ENCODE assay signal across 1 cellular context in genomic region chr17:42653179-42654124, GRCh38.
TF ChIP-seq lines count a peak whose summit lies in the region.

No MANE protein-coding gene starts in this region.

TF ChIP-seq in H1, 55 proteins besides CTCF, POLR2A, EP300 and RAD21:
- TF ChIP-seq SIRT6 (IDR thresholded peaks at IDR 0.05; ENCODE audit: low read length), result no peak
- TF ChIP-seq SIX5 (IDR thresholded peaks at IDR 0.05; ENCODE audit: low read depth, low read length), result no peak
- 0 out of 4 replicates have a peak, but pooled peaks of 1 of the 2 experiments have one; percentile 27 for TF ChIP-seq SIN3A (conservative IDR thresholded peaks at IDR 0.05 in 1 of 2, IDR thresholded peaks at IDR 0.05 in 1 of 2; ENCODE audit: low read depth in 1 of 2, low read length in 2 of 2)
- TF ChIP-seq SRF (IDR thresholded peaks at IDR 0.05; ENCODE audit: low read depth, low read length), result no peak
- TF ChIP-seq ZNF274 (IDR thresholded peaks at IDR 0.05; ENCODE audit: borderline replicate concordance, extremely low read depth, low read length), result no peak
- TF ChIP-seq TBP (IDR thresholded peaks at IDR 0.05; ENCODE audit: low read depth, low read length), result no peak; the same call in 1 of the 2 replicates
- TF ChIP-seq POLR2AphosphoS5 (IDR thresholded peaks at IDR 0.05; ENCODE audit: low read depth, low read length), result no peak
- TF ChIP-seq ATF3 (IDR thresholded peaks at IDR 0.05; ENCODE audit: insufficient read depth, low read depth, low read length), result no peak
- TF ChIP-seq EZH2 (IDR thresholded peaks at IDR 0.05; ENCODE audit: low read depth, low read length, severe bottlenecking), result no peak
- no peak for TF ChIP-seq CHD7 (IDR thresholded peaks at IDR 0.05; ENCODE audit: insufficient replicate concordance, low read length)
- no peak for TF ChIP-seq FOSL1 (IDR thresholded peaks at IDR 0.05; ENCODE audit: insufficient read depth, low read depth, low read length)
- TF ChIP-seq RBBP5 (IDR thresholded peaks at IDR 0.05; ENCODE audit: borderline replicate concordance, low read depth, low read length), result no peak
- no peak for TF ChIP-seq SP4 (IDR thresholded peaks at IDR 0.05; ENCODE audit: low read length)
- no peak for TF ChIP-seq SP2 (IDR thresholded peaks at IDR 0.05; ENCODE audit: low read length)
- no peak for TF ChIP-seq TCF12 (IDR thresholded peaks at IDR 0.05; ENCODE audit: low read depth, low read length)
- TF ChIP-seq CTBP2 (IDR thresholded peaks at IDR 0.05; ENCODE audit: borderline replicate concordance, insufficient read depth, insufficient read length, low read length), result no peak
- TF ChIP-seq GABPA (IDR thresholded peaks at IDR 0.05; ENCODE audit: borderline replicate concordance, insufficient read depth, low read length), result no peak
- no peak for TF ChIP-seq POU5F1 (IDR thresholded peaks at IDR 0.05; ENCODE audit: low read depth, low read length)
- TF ChIP-seq NRF1 (IDR thresholded peaks at IDR 0.05; ENCODE audit: low read depth, low read length), result no peak
- TF ChIP-seq RNF2 (IDR thresholded peaks at IDR 0.05; ENCODE audit: borderline replicate concordance, low read depth, low read length, missing control alignments, poor library complexity, severe bottlenecking), result no peak
- no peak for TF ChIP-seq HDAC6 (IDR thresholded peaks at IDR 0.05; ENCODE audit: low read depth, low read length)
- no peak for TF ChIP-seq KDM5A (IDR thresholded peaks at IDR 0.05; ENCODE audit: low read length)
- no peak for TF ChIP-seq BACH1 (IDR thresholded peaks at IDR 0.05; ENCODE audit: low read length)
- TF ChIP-seq E2F6 (IDR thresholded peaks at IDR 0.05), result no peak
- no peak for TF ChIP-seq GTF2F1 (IDR thresholded peaks at IDR 0.05; ENCODE audit: borderline replicate concordance, low read depth, low read length)
- peak; percentile 41; the same call in 1 of the 2 replicates for TF ChIP-seq MAX (IDR thresholded peaks at IDR 0.05)
- peak; percentile 60 for TF ChIP-seq YY1 (IDR thresholded peaks at IDR 0.05; ENCODE audit: low read depth, low read length)
- TF ChIP-seq ASH2L (IDR thresholded peaks at IDR 0.05; ENCODE audit: low read length), result peak; percentile 73
- TF ChIP-seq CHD2 (IDR thresholded peaks at IDR 0.05; ENCODE audit: low read length), result no peak
- TF ChIP-seq SUZ12 (IDR thresholded peaks at IDR 0.05; ENCODE audit: low read length), result no peak
- peak; percentile 23 for TF ChIP-seq KDM4A (IDR thresholded peaks at IDR 0.05; ENCODE audit: low read depth, low read length, severe bottlenecking)
- no peak for TF ChIP-seq CHD1 (IDR thresholded peaks at IDR 0.05; ENCODE audit: low read depth, low read length)
- no peak for TF ChIP-seq NANOG (IDR thresholded peaks at IDR 0.05; ENCODE audit: insufficient read depth, low read depth, low read length, poor library complexity, severe bottlenecking)
- no peak for TF ChIP-seq CEBPB (IDR thresholded peaks at IDR 0.05; ENCODE audit: low read depth, low read length)
- no peak for TF ChIP-seq TAF7 (optimal IDR thresholded peaks at IDR 0.05; ENCODE audit: borderline replicate concordance, low read depth, low read length)
- TF ChIP-seq CREB1 (IDR thresholded peaks at IDR 0.05), result 0 out of 2 replicates have a peak, but pooled peaks have one; percentile 17
- TF ChIP-seq JUND (IDR thresholded peaks at IDR 0.05; ENCODE audit: low read length), result no peak
- no peak for TF ChIP-seq CBX5 (IDR thresholded peaks at IDR 0.05; ENCODE audit: low read depth, low read length)
- no peak for TF ChIP-seq SP1 (IDR thresholded peaks at IDR 0.05; ENCODE audit: low read depth, low read length)
- no peak for TF ChIP-seq TAF1 (IDR thresholded peaks at IDR 0.05; ENCODE audit: low read depth, low read length)
- TF ChIP-seq CBX8 (IDR thresholded peaks at IDR 0.05; ENCODE audit: borderline replicate concordance, low read depth, low read length), result no peak
- TF ChIP-seq RXRA (IDR thresholded peaks at IDR 0.05; ENCODE audit: insufficient read depth, low read depth, low read length), result no peak
- TF ChIP-seq JUN (IDR thresholded peaks at IDR 0.05; ENCODE audit: low read depth, low read length), result no peak
- TF ChIP-seq PHF8 (conservative IDR thresholded peaks at IDR 0.05; ENCODE audit: low read depth, low read length), result 0 out of 2 replicates have a peak, but pooled peaks have one; percentile 29
- TF ChIP-seq, protein P1, sequence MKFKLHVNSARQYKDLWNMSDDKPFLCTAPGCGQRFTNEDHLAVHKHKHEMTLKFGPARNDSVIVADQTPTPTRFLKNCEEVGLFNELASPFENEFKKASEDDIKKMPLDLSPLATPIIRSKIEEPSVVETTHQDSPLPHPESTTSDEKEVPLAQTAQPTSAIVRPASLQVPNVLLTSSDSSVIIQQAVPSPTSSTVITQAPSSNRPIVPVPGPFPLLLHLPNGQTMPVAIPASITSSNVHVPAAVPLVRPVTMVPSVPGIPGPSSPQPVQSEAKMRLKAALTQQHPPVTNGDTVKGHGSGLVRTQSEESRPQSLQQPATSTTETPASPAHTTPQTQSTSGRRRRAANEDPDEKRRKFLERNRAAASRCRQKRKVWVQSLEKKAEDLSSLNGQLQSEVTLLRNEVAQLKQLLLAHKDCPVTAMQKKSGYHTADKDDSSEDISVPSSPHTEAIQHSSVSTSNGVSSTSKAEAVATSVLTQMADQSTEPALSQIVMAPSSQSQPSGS (IDR thresholded peaks at IDR 0.05; ENCODE audit: low read length), result no peak
- peak in 1 of 2 experiments; percentile 33; a peak in 1 of 4 replicates for TF ChIP-seq HDAC2 (IDR thresholded peaks at IDR 0.05; ENCODE audit: borderline replicate concordance in 1 of 2, low read depth in 2 of 2, low read length in 2 of 2)
- TF ChIP-seq EGR1 (IDR thresholded peaks at IDR 0.05; ENCODE audit: borderline replicate concordance, low read depth, low read length), result no peak
- TF ChIP-seq MAFK (IDR thresholded peaks at IDR 0.05; ENCODE audit: low read depth, low read length), result no peak
- no peak for TF ChIP-seq RFX5 (IDR thresholded peaks at IDR 0.05; ENCODE audit: borderline replicate concordance, low read depth, low read length)
- TF ChIP-seq KDM1A (IDR thresholded peaks at IDR 0.05; ENCODE audit: borderline replicate concordance, low read length), result peak; percentile 76
- no peak for TF ChIP-seq SAP30 (IDR thresholded peaks at IDR 0.05; ENCODE audit: insufficient read depth, insufficient replicate concordance, low read length)
- TF ChIP-seq BCL11A (IDR thresholded peaks at IDR 0.05; ENCODE audit: low read depth in 2 of 2, low read length in 2 of 2), result no peak
- TF ChIP-seq USF2 (IDR thresholded peaks at IDR 0.05; ENCODE audit: low read length), result no peak
- TF ChIP-seq BRCA1 (IDR thresholded peaks at IDR 0.05; ENCODE audit: low read depth, low read length), result no peak
- TF ChIP-seq TEAD4 (IDR thresholded peaks at IDR 0.05; ENCODE audit: low read depth, low read length), result no peak
